Comparison of ENCODE assay signal across 28 cellular contexts in genomic region chr7:41964849-41965745, GRCh38.
"Had no signal": no experiment of that assay in that cellular context is flagged by ENCODE, and none has a peak within 500 bp of the region (broad histone marks: within the 10 kb centered on the region; RNA-seq: fewer than 3 reads in every experiment).

No MANE protein-coding gene starts in this region.

- H3K4me3 Mint-ChIP-seq: immature natural killer cell; naive thymus-derived CD4-positive, alpha-beta T cell; natural killer cell treated with Interleukin-12 subunit alpha and Interleukin-12 subunit beta and Interleukin-15 and Interleukin-18, amount 100 ng/mL, for 72 hours; stimulated activated naive B cell treated with anti-CD40 and anti-IgM and Interleukin-4, amounts not matched to agents 10 μg/mL and 1 μg/mL and 100 μg/mL, for 72 hours had no signal

- H3K36me3 Mint-ChIP-seq: naive thymus-derived CD4-positive, alpha-beta T cell; natural killer cell treated with Interleukin-12 subunit alpha and Interleukin-12 subunit beta and Interleukin-15 and Interleukin-18, amount 100 ng/mL, for 72 hours; stimulated activated naive B cell treated with anti-CD40 and anti-IgM and Interleukin-4, amounts not matched to agents 10 μg/mL and 1 μg/mL and 100 μg/mL, for 72 hours had no signal

- ATAC-seq: mucosa of descending colon; naive thymus-derived CD4-positive, alpha-beta T cell; natural killer cell treated with Interleukin-12 subunit alpha and Interleukin-12 subunit beta and Interleukin-15 and Interleukin-18, amount 100 ng/mL, for 72 hours; stimulated activated naive B cell treated with anti-CD40 and anti-IgM and Interleukin-4, amounts not matched to agents 10 μg/mL and 1 μg/mL and 100 μg/mL, for 72 hours; stimulated activated naive CD8-positive, alpha-beta T cell treated with anti-CD3 and anti-CD28 coated beads, Interleukin-15, Interleukin-2, amounts not matched to agents 100 U/mL and 50 U/mL, for 24 hours had no signal

- H3K4me1 Mint-ChIP-seq: immature natural killer cell; naive thymus-derived CD4-positive, alpha-beta T cell; stimulated activated naive B cell treated with anti-CD40 and anti-IgM and Interleukin-4, amounts not matched to agents 10 μg/mL and 1 μg/mL and 100 μg/mL, for 72 hours had no signal

- H3K9me3 ChIP-seq: heart left ventricle, left ventricle myocardium inferior, mucosa of descending colon, ovary, prostate gland, sigmoid colon, spleen, stomach, testis, thyroid gland, transverse colon, upper lobe of left lung, uterus had no signal

- H3K9me3 Mint-ChIP-seq: immature natural killer cell; naive thymus-derived CD4-positive, alpha-beta T cell; natural killer cell treated with Interleukin-12 subunit alpha and Interleukin-12 subunit beta and Interleukin-15 and Interleukin-18, amount 100 ng/mL, for 72 hours; stimulated activated naive B cell treated with anti-CD40 and anti-IgM and Interleukin-4, amounts not matched to agents 10 μg/mL and 1 μg/mL and 100 μg/mL, for 72 hours had no signal

- H3K27ac ChIP-seq: heart left ventricle, left ventricle myocardium inferior, ovary, prostate gland, sigmoid colon, spleen, stomach, testis, thyroid gland, transverse colon, upper lobe of left lung, uterus had no signal

- DNase-seq: immature natural killer cell; kidney; left ventricle myocardium inferior; midbrain; mucosa of descending colon; naive thymus-derived CD4-positive, alpha-beta T cell; ovary; retina; right cardiac atrium; sigmoid colon; small intestine; spleen; stimulated activated CD4-positive, alpha-beta T cell treated with anti-CD3 and anti-CD28 coated beads, Interleukin-1b, Interleukin-23, amount 100 ng/mL, for 48 hours; stimulated activated CD4-positive, alpha-beta T cell treated with anti-CD3 and anti-CD28 coated beads, Interleukin-2, amount 100 ng/mL, for 48 hours; stimulated activated CD4-positive, alpha-beta T cell treated with anti-CD3 and anti-CD28 coated beads, Interleukin-4, amount 100 ng/mL, for 4 hours; stimulated activated CD8-positive, alpha-beta memory T cell treated with anti-CD3 and anti-CD28 coated beads, Interleukin-4, amount 100 ng/mL, for 48 hours; stimulated activated naive B cell treated with anti-CD40 and anti-IgM and Interleukin-4, amounts not matched to agents 10 μg/mL and 1 μg/mL and 100 μg/mL, for 72 hours; stimulated activated naive CD8-positive, alpha-beta T cell treated with anti-CD3 and anti-CD28 coated beads, Interleukin-15, Interleukin-2, amounts not matched to agents 100 U/mL and 50 U/mL, for 24 hours; stomach; testis; thyroid gland; transverse colon; uterus had no signal

- H3K36me3 ChIP-seq: ovary, prostate gland, transverse colon, uterus had no signal

- H3K27me3 ChIP-seq: ovary, sigmoid colon, stomach, testis, thyroid gland, transverse colon, upper lobe of left lung, uterus had no signal

- H3K4me3 ChIP-seq: heart left ventricle, left ventricle myocardium inferior, lung, mucosa of descending colon, ovary, prostate gland, sigmoid colon, spleen, stomach, thyroid gland, transverse colon, upper lobe of left lung, uterus had no signal

- H3K27ac Mint-ChIP-seq: immature natural killer cell; natural killer cell treated with Interleukin-12 subunit alpha and Interleukin-12 subunit beta and Interleukin-15 and Interleukin-18, amount 100 ng/mL, for 72 hours; stimulated activated naive B cell treated with anti-CD40 and anti-IgM and Interleukin-4, amounts not matched to agents 10 μg/mL and 1 μg/mL and 100 μg/mL, for 72 hours had no signal

- H3K4me1 ChIP-seq: heart left ventricle, left ventricle myocardium inferior, prostate gland, spleen, stomach, testis, transverse colon, uterus had no signal
